8 cellular contexts compared by ENCODE assay signal in the genomic region with DNA sequence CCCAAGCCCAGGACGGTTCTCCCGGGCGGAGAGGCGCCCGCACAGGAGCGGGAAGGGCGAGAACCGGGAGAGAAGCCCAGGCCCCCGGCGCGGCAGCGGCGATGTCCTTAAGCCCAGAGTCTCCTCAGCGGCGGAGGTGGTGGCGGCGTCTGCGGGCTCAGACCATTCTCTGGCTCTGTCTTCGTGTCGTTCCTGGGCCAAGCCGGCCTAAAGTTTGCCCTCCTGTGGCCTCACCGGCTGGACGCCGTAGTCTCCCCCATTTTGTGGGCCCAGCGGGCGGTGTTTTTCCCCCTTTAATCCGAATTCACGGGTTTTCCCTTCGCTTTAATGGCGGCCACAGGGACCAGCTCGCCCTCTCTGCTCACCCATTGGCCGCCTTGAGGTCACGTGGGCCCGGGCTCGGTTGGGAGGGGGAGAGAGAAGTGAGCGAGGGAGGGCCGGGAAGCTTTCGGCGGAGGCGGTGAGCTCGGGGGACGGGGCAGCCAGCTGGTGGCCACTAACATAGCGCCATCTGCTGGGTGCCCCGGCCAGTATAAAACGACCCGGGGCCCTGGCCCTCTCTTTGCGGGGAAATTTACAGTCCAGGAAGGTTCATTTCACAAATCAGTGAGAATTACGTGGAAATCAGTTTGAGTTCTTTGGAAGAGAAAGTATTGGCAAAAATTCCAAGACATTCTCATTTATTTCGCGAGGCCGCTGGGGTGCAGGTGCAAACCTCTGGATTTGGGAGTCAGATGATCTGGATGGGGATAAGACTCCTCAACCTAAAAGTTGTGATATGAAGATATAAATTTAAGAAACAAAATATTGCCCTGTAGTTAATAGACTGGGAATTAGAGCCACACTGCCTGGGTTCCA. TPM values are rescaled to one million over a fixed set of nuclear protein-coding genes. Genes with fewer than 3 reads are reported as not detected.
DNase-seq lines count a peak whose midpoint lies in the region; ATAC-seq, FAIRE-seq and TF ChIP-seq lines count a peak whose summit lies in the region.

No MANE protein-coding gene starts in this region.

- peaks cover 20 to 46% of the 10 kb centered on the region in 2 experiments for H3K79me2 ChIP-seq in H1 (ENCODE audit: control insufficient read depth in 1 of 2, insufficient read depth in 2 of 2, low read length in 2 of 2)

- H2AFZ ChIP-seq in H1 (ENCODE audit: low read length) (peak overlapping the region; percentile 97), mesenchymal stem cell (ENCODE audit: low read depth, low read length) (peak overlapping the region; percentile 86)

- peaks cover 0 to 30% (median 0%) of the 10 kb centered on the region in 4 experiments; a peak in 2 of 8 replicates for H3K36me3 ChIP-seq in H1 (ENCODE audit: control insufficient read depth in 2 of 4, insufficient read depth in 4 of 4, low read length in 3 of 4)
- peaks cover under 1 to 16% of the 10 kb centered on the region in 2 experiments for H3K36me3 ChIP-seq in mesenchymal stem cell (ENCODE audit: control insufficient read depth in 1 of 2, insufficient read depth in 2 of 2, low read depth in 1 of 2, low read length in 2 of 2)

- peaks cover 9 to 17% of the 10 kb centered on the region in 2 experiments for H4K20me1 ChIP-seq in H1 (replicated peaks in 1 of 2; ENCODE audit: control insufficient read depth in 1 of 2, insufficient read depth in 2 of 2, low read length in 2 of 2)

- H3K27ac ChIP-seq in H1 (ENCODE audit: low read depth, low read length) (peak overlapping the region; percentile 98), mesenchymal stem cell (ENCODE audit: low read length, poor library complexity, severe bottlenecking) (peak overlapping the region; percentile 100)

- peak; percentile 79 to 84 for TF ChIP-seq POLR2A in H1 (IDR thresholded peaks at IDR 0.05; ENCODE audit: control extremely low read depth in 1 of 2, low read depth in 2 of 2, low read length in 2 of 2)

- BruUV-seq in Calu3 (replicated peaks; lab: Mats Ljungman, UMichigan): no TSS peak

- peak; percentile 92 for ATAC-seq in GM21381 (IDR thresholded peaks at IDR 0.05; ENCODE audit: unreplicated experiment)
- peak; percentile 94 for ATAC-seq in activated CD8-positive, alpha-beta memory T cell treated with anti-CD3 and anti-CD28 coated beads, Interleukin-2, amount 10 ng/mL, durations not matched to agents 7 days and 5 days

- H3K9me3 ChIP-seq in H1 (ENCODE audit: insufficient read depth in 2 of 2, low read depth in 1 of 2, low read length in 1 of 2) (no peaks in the 10 kb centered on the region), mesenchymal stem cell (ENCODE audit: control insufficient read depth, low read length) (no peaks in the 10 kb centered on the region)

- H3K4ac ChIP-seq in H1 (replicated peaks; ENCODE audit: insufficient read length, low read depth, low read length): peak overlapping the region; percentile 53
- H3K4ac ChIP-seq in mesenchymal stem cell (ENCODE audit: low read depth in 1 of 2, low read length in 2 of 2): peak overlapping the region; percentile 94 to 100

- WGBS in H1 (ENCODE audit: extremely low coverage in 1 of 2, insufficient coverage in 1 of 2, insufficient read length in 1 of 2, insufficient replicate concordance in 2 of 2, low coverage in 1 of 2, low lambda C conversion rate in 2 of 2, missing lambda C conversion rate in 1 of 2), 2 experiments: 2% methylated on average over 47 of the region's 51 CpGs; no CpG with 5 or more reads in 1 of the 2 experiments
- 2% methylated on average over 51 of the region's 51 CpGs for WGBS in mesenchymal stem cell

- H4K91ac ChIP-seq in H1 (replicated peaks; ENCODE audit: insufficient read length, low read length): peak overlapping the region; percentile 84
- H4K91ac ChIP-seq in mesenchymal stem cell (ENCODE audit: low read length): peak overlapping the region; percentile 98

- H3K4me3 Mint-ChIP-seq in Calu3 (ENCODE audit: low read depth, unreplicated experiment): peak overlapping the region; percentile 95
- peak overlapping the region; percentile 96 for H3K4me3 Mint-ChIP-seq in activated CD8-positive, alpha-beta memory T cell treated with anti-CD3 and anti-CD28 coated beads, Interleukin-2, amount 10 ng/mL, durations not matched to agents 7 days and 5 days

- H3K23ac ChIP-seq in H1 (ENCODE audit: insufficient read length) (no peak overlapping the region), mesenchymal stem cell (ENCODE audit: low read length in 2 of 2) (peak overlapping the region; percentile 20 to 100)

- POLR2A ChIA-PET in H1 (lab: Charles Lee; ENCODE audit: partially characterized antibody): interaction anchor here (0.5 to 1.0 kb wide), 16 partner anchors 9 to 407 kb away, joined by 3 to 8 read pairs (median 4); no protein-coding TSS in a partner anchor

- H3K4me2 ChIP-seq in H1 (ENCODE audit: insufficient read depth in 1 of 2, low read depth in 2 of 2, low read length in 2 of 2) (peak overlapping the region; percentile 71 to 94), mesenchymal stem cell (ENCODE audit: low read length, poor library complexity, severe bottlenecking) (peak overlapping the region; percentile 52)

- no peaks in the 10 kb centered on the region for H3K9me3 Mint-ChIP-seq in Calu3 (ENCODE audit: low read depth, unreplicated experiment)
- no peaks in the 10 kb centered on the region for H3K9me3 Mint-ChIP-seq in activated CD8-positive, alpha-beta memory T cell treated with anti-CD3 and anti-CD28 coated beads, Interleukin-2, amount 10 ng/mL, durations not matched to agents 7 days and 5 days (ENCODE audit: low read depth)

- TF ChIP-seq CTCF in Calu3 (IDR thresholded peaks at IDR 0.05; ENCODE audit: unreplicated experiment): peak; percentile 37
- TF ChIP-seq CTCF in H1 (IDR thresholded peaks at IDR 0.05; ENCODE audit: control extremely low read depth in 1 of 3, insufficient read depth in 1 of 3, low read depth in 1 of 3, low read length in 3 of 3): peak; percentile 71 to 75 (median 71)

- DNase-seq in Calu3: peak; percentile 95
- DNase-seq in HUDEP-2 (lab: John Stamatoyannopoulos, UW; ENCODE audit: unreplicated experiment in 76 of 76): peak; percentile 26 to 99 (median 94)
- peak; percentile 98 for DNase-seq in NOMO-1 treated with DMSO at 0.1 percent for 48 hours (lab: John Stamatoyannopoulos, UW; ENCODE audit: unreplicated experiment)
- peak; percentile 99 for DNase-seq in activated CD8-positive, alpha-beta memory T cell treated with anti-CD3 and anti-CD28 coated beads, Interleukin-2, amount 10 ng/mL, durations not matched to agents 7 days and 5 days
- peak; percentile 89 to 97 for DNase-seq in H1 (ENCODE audit: low read depth in 1 of 2, low spot score in 2 of 2)
- peak; percentile 98 for DNase-seq in mesenchymal stem cell
- DNase-seq in stimulated activated CD8-positive, alpha-beta memory T cell treated with anti-CD3 and anti-CD28 coated beads, Interleukin-12 subunit alpha, Interleukin-12 subunit beta, amount 100 ng/mL, for 24 hours (ENCODE audit: extremely low read depth): peak; percentile 96

- no peak for TF ChIP-seq EP300 in H1 (IDR thresholded peaks at IDR 0.05; ENCODE audit: borderline replicate concordance in 1 of 2, low read depth in 2 of 2, low read length in 2 of 2)

- H3K79me1 ChIP-seq in H1 (ENCODE audit: low read depth, low read length) (no peaks in the 10 kb centered on the region), mesenchymal stem cell (replicated peaks; ENCODE audit: low read length, poor library complexity, severe bottlenecking) (no peaks in the 10 kb centered on the region)

- no peaks in the 10 kb centered on the region; a peak in 1 of 7 replicates for H3K27me3 ChIP-seq in H1 (replicated peaks in 1 of 4; ENCODE audit: control insufficient read depth in 3 of 4, extremely low read depth in 1 of 4, insufficient read depth in 3 of 4, low read length in 3 of 4)
- H3K27me3 ChIP-seq in mesenchymal stem cell (ENCODE audit: control insufficient read depth in 1 of 2, insufficient read depth in 1 of 2, low read length in 2 of 2): no peaks in the 10 kb centered on the region

- H3K18ac ChIP-seq in H1 (ENCODE audit: extremely low read depth, low read length) (peak overlapping the region; percentile 98), mesenchymal stem cell (ENCODE audit: low read depth in 1 of 2, low read length in 2 of 2) (peak overlapping the region; percentile 98 to 100)

- H3K9ac ChIP-seq in H1 (replicated peaks in 1 of 4; ENCODE audit: extremely low read depth in 1 of 4, low read depth in 3 of 4, low read length in 3 of 4): peak overlapping the region; percentile 81 to 100 (median 96)
- peak overlapping the region; percentile 100 for H3K9ac ChIP-seq in mesenchymal stem cell (ENCODE audit: low read length)

- H3K36me3 Mint-ChIP-seq in Calu3 (ENCODE audit: insufficient read depth, unreplicated experiment): peaks cover 41% of the 10 kb centered on the region
- peaks cover 19% of the 10 kb centered on the region for H3K36me3 Mint-ChIP-seq in activated CD8-positive, alpha-beta memory T cell treated with anti-CD3 and anti-CD28 coated beads, Interleukin-2, amount 10 ng/mL, durations not matched to agents 7 days and 5 days

- H2BK120ac ChIP-seq in H1 (replicated peaks; ENCODE audit: low read depth, low read length): no peak overlapping the region
- peak overlapping the region; percentile 85 for H2BK120ac ChIP-seq in mesenchymal stem cell (ENCODE audit: low read depth, low read length)

- H2BK20ac ChIP-seq in H1 (ENCODE audit: low read length): no peak overlapping the region; the same call in 1 of the 2 replicates

- H3K4me3 ChIP-seq in H1 (ENCODE audit: extremely low read depth in 1 of 4, insufficient read depth in 2 of 4, low read depth in 3 of 4, low read length in 4 of 4): peak overlapping the region; percentile 75 to 99 (median 98)
- peak overlapping the region; percentile 86 to 91 for H3K4me3 ChIP-seq in mesenchymal stem cell (ENCODE audit: insufficient read depth in 1 of 2, low read depth in 1 of 2, low read length in 2 of 2)

- H2BK15ac ChIP-seq in H1 (ENCODE audit: low read length): no peak overlapping the region
- no peak overlapping the region for H2BK15ac ChIP-seq in mesenchymal stem cell (ENCODE audit: low read depth, poor library complexity, severe bottlenecking)

- CTCF ChIA-PET in Calu3 (lab: Charles Lee): interaction anchor here (0.5 to 1.6 kb wide), 5 partner anchors 13 to 1292 kb away, joined by 3 to 23 read pairs (median 5); no protein-coding TSS in a partner anchor
- CTCF ChIA-PET in activated CD8-positive, alpha-beta memory T cell treated with anti-CD3 and anti-CD28 coated beads, Interleukin-2, amount 10 ng/mL, durations not matched to agents 7 days and 5 days (lab: Charles Lee): interaction anchor here (0.6 to 1.5 kb wide), 27 partner anchors 8 to 430 kb away, joined by 3 to 19 read pairs (median 4); partner anchors contain the start of gene BRIP1
- CTCF ChIA-PET in H1 (lab: Charles Lee; ENCODE audit: partially characterized antibody): interaction anchor here (0.8 to 1.4 kb wide), 10 partner anchors 10 to 121 kb away, joined by 4 to 8 read pairs (median 4); no protein-coding TSS in a partner anchor

- peak; percentile 48 to 65; a peak in 3 of 4 replicates for TF ChIP-seq RAD21 in H1 (IDR thresholded peaks at IDR 0.05 in 1 of 2, conservative IDR thresholded peaks at IDR 0.05 in 1 of 2; ENCODE audit: low read depth in 2 of 2, low read length in 2 of 2)

- H3K4me1 ChIP-seq in H1 (replicated peaks in 1 of 4; ENCODE audit: control insufficient read depth in 3 of 4, insufficient read depth in 4 of 4, low read length in 3 of 4) (peaks cover 0 to 4% (median 3%) of the 10 kb centered on the region in 4 experiments; a peak in 5 of 7 replicates), mesenchymal stem cell (ENCODE audit: control insufficient read depth, insufficient read depth, low read depth, low read length) (peaks cover 2% of the 10 kb centered on the region)

- intact Hi-C loops in Calu3 (cut with micrococcal nuclease; ENCODE audit: unreplicated experiment): loop anchor here (10.0 kb wide), 1 partner anchor 191 kb away; no protein-coding TSS in a partner anchor

- H3K56ac ChIP-seq in H1 (replicated peaks; ENCODE audit: insufficient read length, low read depth, low read length): peak overlapping the region; percentile 99

- no peaks in the 10 kb centered on the region; the same call in 1 of the 2 replicates for H3K23me2 ChIP-seq in H1 (ENCODE audit: low read depth, low read length)

- H2BK5ac ChIP-seq in H1 (ENCODE audit: low read depth, low read length) (peak overlapping the region; percentile 98), mesenchymal stem cell (ENCODE audit: low read depth, low read length, poor library complexity, severe bottlenecking) (peak overlapping the region; percentile 83)

- H2BK12ac ChIP-seq in H1 (ENCODE audit: low read depth, low read length): no peak overlapping the region; the same call in 1 of the 2 replicates
- H2BK12ac ChIP-seq in mesenchymal stem cell (ENCODE audit: low read length in 2 of 2): peak overlapping the region in 1 of 2 experiments; percentile 52

- H3K14ac ChIP-seq in H1 (ENCODE audit: insufficient read length) (no peak overlapping the region), mesenchymal stem cell (ENCODE audit: low read length in 2 of 2) (peak overlapping the region; percentile 47 to 98)

- H4K5ac ChIP-seq in H1 (ENCODE audit: insufficient read length, low read depth, low read length): peak overlapping the region; percentile 92

- no peaks in the 10 kb centered on the region for H3K27me3 Mint-ChIP-seq in Calu3 (ENCODE audit: unreplicated experiment)
- H3K27me3 Mint-ChIP-seq in activated CD8-positive, alpha-beta memory T cell treated with anti-CD3 and anti-CD28 coated beads, Interleukin-2, amount 10 ng/mL, durations not matched to agents 7 days and 5 days: no peaks in the 10 kb centered on the region

- no peak for FAIRE-seq in H1 (lab: Jason Lieb, UNC)

- H3K4me1 Mint-ChIP-seq in Calu3 (ENCODE audit: low read depth, unreplicated experiment): peaks cover 33% of the 10 kb centered on the region
- peaks cover 28% of the 10 kb centered on the region for H3K4me1 Mint-ChIP-seq in activated CD8-positive, alpha-beta memory T cell treated with anti-CD3 and anti-CD28 coated beads, Interleukin-2, amount 10 ng/mL, durations not matched to agents 7 days and 5 days

- peak overlapping the region; percentile 90 for H3K27ac Mint-ChIP-seq in Calu3 (ENCODE audit: unreplicated experiment)
- H3K27ac Mint-ChIP-seq in activated CD8-positive, alpha-beta memory T cell treated with anti-CD3 and anti-CD28 coated beads, Interleukin-2, amount 10 ng/mL, durations not matched to agents 7 days and 5 days: peak overlapping the region; percentile 98

- H4K8ac ChIP-seq in H1 (ENCODE audit: extremely low read depth, insufficient read depth, low read length) (peak overlapping the region; percentile 98), mesenchymal stem cell (ENCODE audit: low read length) (peak overlapping the region; percentile 86)

- H2AK5ac ChIP-seq in H1 (ENCODE audit: low read depth, low read length) (no peak overlapping the region), mesenchymal stem cell (ENCODE audit: low read length, severe bottlenecking) (peak overlapping the region; percentile 62)

RNA-seq across cellular contexts. Expression of gene MED13, which starts 0.8 kb away (rescaled TPM):
- 42.0 and 50.2 TPM in 2 replicates for total RNA-seq in Calu3 (2022)
- 10 to 100 TPM; 52.4 to 63.6 TPM for total RNA-seq in activated CD8-positive, alpha-beta memory T cell treated with anti-CD3 and anti-CD28 coated beads, Interleukin-2, amount 10 ng/mL, durations not matched to agents 7 days and 5 days
- total RNA-seq in H1 (2021; fragmentation: NEBNext Ultra II Directional; extraction: Animal tissue kit (Norgen Biotek cat#: 25700)): 42.0 and 44.8 TPM in 2 replicates
- polyA plus RNA-seq in H1 (2011; rRNA removed): 8.6 and 11.3 TPM in 2 replicates
- polyA plus RNA-seq in H1 (2011; cell fraction: cytosol; rRNA removed): 11.0 TPM
- polyA plus RNA-seq in H1 (2011; cell fraction: nucleus; rRNA removed): 18.8 TPM
- polyA plus RNA-seq in H1 (2012, experiment 1 of 2): 9.4 to 14.4 TPM (median 12.3 TPM) in 4 replicates
- polyA plus RNA-seq in H1 (2012, experiment 2 of 2): 0.72 TPM
- polyA plus RNA-seq in H1 (2013, experiment 1 of 2): 12.3 TPM
- polyA plus RNA-seq in H1 (2013, experiment 2 of 2): 11.3 TPM
- polyA minus RNA-seq in H1 (2011; rRNA and poly(A)+ RNA removed): 155 and 179 TPM in 2 replicates
- 48.3 TPM for polyA minus RNA-seq in H1 (2011; cell fraction: cytosol; rRNA and poly(A)+ RNA removed)
- polyA minus RNA-seq in H1 (2011; cell fraction: nucleus; rRNA and poly(A)+ RNA removed): 129 TPM
- 16.5 TPM for polyA plus RNA-seq in mesenchymal stem cell (2013, experiment 1 of 2)
- polyA plus RNA-seq in mesenchymal stem cell (2013, experiment 2 of 2): 16.0 TPM

Comparison
In these comparisons a context has a peak if more than half of its experiments do, and no peak if none do; other contexts are left out.
1. Peak in every context shown above with its lines: DNase-seq, ATAC-seq, H3K4me3 ChIP-seq and H3K27ac ChIP-seq.